Comparison of ENCODE assay signal across 29 cellular contexts in the genomic region with DNA sequence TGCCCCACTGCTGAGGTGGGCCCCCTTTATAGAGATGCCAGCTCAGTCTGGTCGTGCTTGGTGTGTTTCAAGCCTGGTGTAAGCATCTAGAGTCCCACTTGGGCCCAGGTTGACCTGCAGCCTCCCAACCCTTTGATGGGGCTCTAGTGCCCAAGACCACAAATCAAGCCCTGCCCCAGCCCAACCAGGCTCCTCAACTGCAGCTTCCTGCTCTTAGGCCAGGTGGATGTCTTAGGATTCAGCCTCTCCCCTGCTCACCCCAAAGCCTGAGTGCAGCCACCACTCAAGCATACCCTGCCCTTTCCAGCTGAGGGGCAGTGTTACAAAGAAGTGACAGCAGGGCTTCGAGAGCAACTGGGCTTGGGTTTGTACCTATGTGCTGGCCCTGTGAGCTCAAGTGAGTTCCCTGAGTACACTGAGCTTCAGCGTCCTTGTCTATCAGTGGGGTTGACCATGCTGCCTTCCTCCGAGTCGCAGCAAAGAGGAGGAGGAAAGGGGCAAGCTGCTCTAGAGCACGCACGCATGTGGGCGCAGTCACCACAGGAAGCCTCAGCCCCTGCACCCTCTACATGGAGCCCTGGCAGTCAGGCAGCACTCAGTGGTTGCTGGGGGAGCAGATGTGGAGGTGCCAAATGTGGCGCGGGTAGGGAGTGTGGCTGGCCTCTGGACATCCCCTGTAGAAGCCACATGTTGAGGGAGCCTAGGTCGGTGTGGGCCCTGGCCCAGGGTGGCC.
DNase-seq lines count a peak whose midpoint lies in the region; ATAC-seq and TF ChIP-seq lines count a peak whose summit lies in the region.
"Had no signal": no experiment of that assay in that cellular context is flagged by ENCODE, and none has a peak within 500 bp of the region (broad histone marks: within the 10 kb centered on the region; RNA-seq: fewer than 3 reads in every experiment).

No MANE protein-coding gene starts in this region.

- no peak for TF ChIP-seq RAD21 in IMR-90 (IDR thresholded peaks at IDR 0.05; ENCODE audit: low read length)

- no peak for ATAC-seq in IMR-90 (ENCODE audit: low read depth)
- ATAC-seq in HG02763 (IDR thresholded peaks at IDR 0.05; ENCODE audit: unreplicated experiment): no peak
- ATAC-seq in HG02798 (IDR thresholded peaks at IDR 0.05; ENCODE audit: poor library complexity, unreplicated experiment): no peak
- ATAC-seq: activated T-cell treated with anti-CD3 and anti-CD28 coated beads, Interleukin-2, amount 50 U/mL, for 4 hours; T-helper 17 cell had no signal

- TF ChIP-seq CTCF in H9 (conservative IDR thresholded peaks at IDR 0.05): no peak
- no peak for TF ChIP-seq CTCF in IMR-90 (conservative IDR thresholded peaks at IDR 0.05; ENCODE audit: low read depth, low read length)
- TF ChIP-seq CTCF in chondrocyte (IDR thresholded peaks at IDR 0.05): no peak

- H3K56ac ChIP-seq in H9 (ENCODE audit: insufficient read length, low read depth, low read length) (no peak overlapping the region), IMR-90 (ENCODE audit: extremely low read depth, insufficient read depth, low read length) (no peak overlapping the region), mesendoderm (ENCODE audit: low read length) (no peak overlapping the region)

- H3K27me3 ChIP-seq in H9 (ENCODE audit: insufficient read depth, low read length) (no peaks in the 10 kb centered on the region), IMR-90 (ENCODE audit: control insufficient read depth, insufficient read depth, low read length) (no peaks in the 10 kb centered on the region), mesendoderm (ENCODE audit: insufficient read depth, low read length, poor library complexity) (no peaks in the 10 kb centered on the region)
- H3K27me3 ChIP-seq: adrenal gland, heart right ventricle, neutrophil, testis had no signal

- H2BK15ac ChIP-seq in H9 (ENCODE audit: low read depth, low read length) (no peak overlapping the region), IMR-90 (ENCODE audit: low read depth, low read length) (peak overlapping the region; percentile 53; the same call in 1 of the 3 replicates), mesendoderm (replicated peaks; ENCODE audit: low read depth) (no peak overlapping the region)

- H4K5ac ChIP-seq in H9 (ENCODE audit: insufficient read length, low read depth, low read length): no peak overlapping the region
- no peak overlapping the region for H4K5ac ChIP-seq in IMR-90 (ENCODE audit: low read depth, low read length)
- H4K5ac ChIP-seq in mesendoderm (ENCODE audit: low read length): no peak overlapping the region

- H3K4me1 ChIP-seq in H9 (ENCODE audit: insufficient read depth, low read length): peaks cover 9% of the 10 kb centered on the region; the same call in 1 of the 2 replicates
- peaks cover 33% of the 10 kb centered on the region for H3K4me1 ChIP-seq in IMR-90 (ENCODE audit: control insufficient read depth, insufficient read depth, low read length)
- peaks cover 2% of the 10 kb centered on the region for H3K4me1 ChIP-seq in mesendoderm (ENCODE audit: control insufficient read depth, low read depth, low read length)
- H3K4me1 ChIP-seq: prostate gland had no signal

- no peak overlapping the region for H3K18ac ChIP-seq in H9 (ENCODE audit: insufficient read length, low read depth, low read length)
- 0 out of 2 replicates have a peak overlapping the region, but pooled peaks have one; percentile 7 for H3K18ac ChIP-seq in IMR-90 (ENCODE audit: low read depth, low read length)
- no peak overlapping the region for H3K18ac ChIP-seq in mesendoderm (ENCODE audit: low read length)

- no peak overlapping the region for H3K27ac ChIP-seq in H9 (ENCODE audit: insufficient read length, low read depth, low read length)
- H3K27ac ChIP-seq in IMR-90 (ENCODE audit: insufficient read depth, low read length): peak overlapping the region; percentile 28; the same call in 1 of the 2 replicates
- H3K27ac ChIP-seq in mesendoderm (ENCODE audit: low read depth, low read length): no peak overlapping the region
- H3K27ac ChIP-seq: adrenal gland, C4-2B, heart right ventricle, neutrophil, prostate gland, SK-N-MC, testis had no signal

- H2AK5ac ChIP-seq in H9 (ENCODE audit: insufficient read length, low read length): no peak overlapping the region
- peak overlapping the region; percentile 88 for H2AK5ac ChIP-seq in IMR-90 (ENCODE audit: low read depth, low read length)
- no peak overlapping the region for H2AK5ac ChIP-seq in mesendoderm (ENCODE audit: low read length)

- H3K4me3 Mint-ChIP-seq in H9 (peak overlapping the region in 1 of 2 experiments; percentile 20; a peak in 1 of 5 replicates), chondrocyte (ENCODE audit: unreplicated experiment) (no peak overlapping the region)
- H3K4me3 Mint-ChIP-seq: activated T-cell treated with anti-CD3 and anti-CD28 coated beads, Interleukin-2, amount 50 U/mL, for 4 hours; brain; T-helper 17 cell had no signal

- H3K36me3 ChIP-seq in IMR-90 (ENCODE audit: control insufficient read depth, insufficient read depth, low read length) (no peaks in the 10 kb centered on the region), mesendoderm (ENCODE audit: control insufficient read depth, insufficient read depth, low read length) (no peaks in the 10 kb centered on the region)
- H3K36me3 ChIP-seq: adrenal gland, prostate gland had no signal

- H2BK5ac ChIP-seq in H9 (ENCODE audit: insufficient read length, low read length) (no peak overlapping the region), IMR-90 (ENCODE audit: low read depth, low read length, poor library complexity, severe bottlenecking) (peak overlapping the region; percentile 58), mesendoderm (ENCODE audit: low read length) (peak overlapping the region; percentile 6)

- CTCF ChIA-PET in IMR-90 (lab: Yijun Ruan, JAX): interaction anchor here (1.5 kb wide), 1 partner anchor 105 kb away, joined by 3 read pairs; no protein-coding TSS in a partner anchor

- H4K91ac ChIP-seq in H9 (ENCODE audit: insufficient read length, low read depth, low read length) (no peak overlapping the region), IMR-90 (ENCODE audit: insufficient read depth, low read depth, low read length) (peak overlapping the region; percentile 47)

- H3K4me3 ChIP-seq in IMR-90 (ENCODE audit: insufficient read depth, low read depth, low read length) (no peak overlapping the region), mesendoderm (ENCODE audit: low read length) (no peak overlapping the region)
- H3K4me3 ChIP-seq: adrenal gland, heart right ventricle, prostate gland, SK-N-MC, testis had no signal

- POLR2A ChIA-PET in IMR-90 (lab: Charles Lee; ENCODE audit: unreplicated experiment): no interaction called here

- H3K79me1 ChIP-seq in H9 (ENCODE audit: insufficient read depth, low read depth, low read length, poor library complexity, severe bottlenecking) (no peaks in the 10 kb centered on the region), IMR-90 (ENCODE audit: low read depth in 1 of 2, low read length in 2 of 2) (peaks cover 2 to 27% of the 10 kb centered on the region in 2 experiments; a peak in 1 of 4 replicates), mesendoderm (ENCODE audit: low read length) (no peaks in the 10 kb centered on the region)

- H3K27ac Mint-ChIP-seq in H9 (no peak overlapping the region; a peak in 1 of 7 replicates), chondrocyte (ENCODE audit: unreplicated experiment) (no peak overlapping the region)
- H3K27ac Mint-ChIP-seq: brain, T-helper 17 cell had no signal

- H2AK9ac ChIP-seq in IMR-90 (replicated peaks; ENCODE audit: low read depth, low read length, poor library complexity): peak overlapping the region; percentile 17

- H2BK20ac ChIP-seq in H9 (ENCODE audit: low read depth, low read length, poor library complexity, severe bottlenecking) (no peak overlapping the region), IMR-90 (ENCODE audit: low read depth, low read length) (peak overlapping the region; percentile 90)

- H4K8ac ChIP-seq in H9 (replicated peaks; ENCODE audit: insufficient read length, low read depth, low read length): no peak overlapping the region
- peak overlapping the region in 1 of 2 experiments; percentile 26; a peak in 2 of 4 replicates for H4K8ac ChIP-seq in IMR-90 (ENCODE audit: low read depth in 2 of 2, low read length in 2 of 2)
- no peak overlapping the region for H4K8ac ChIP-seq in mesendoderm (ENCODE audit: low read depth, low read length)

- no peak overlapping the region for H3K23ac ChIP-seq in H9 (ENCODE audit: insufficient read length, low read depth, low read length)
- H3K23ac ChIP-seq in IMR-90 (ENCODE audit: low read depth, low read length): peak overlapping the region; percentile 28; the same call in 1 of the 2 replicates
- H3K23ac ChIP-seq in mesendoderm (ENCODE audit: low read length): no peak overlapping the region

- dilution Hi-C loops in IMR-90 (cut with HindIII; ENCODE audit: low sequenced_read_pairs, unreplicated experiment): no loop called here

- DNase-seq in H9 (peak; percentile 17), IMR-90 (no peak), chondrocyte (ENCODE audit: low spot score) (peak; percentile 79), mesendoderm (no peak), NCI-H1930 (lab: John Stamatoyannopoulos, UW) (no peak), NOMO-1 treated with DMSO at 0.1 percent for 48 hours (lab: John Stamatoyannopoulos, UW; ENCODE audit: unreplicated experiment) (no peak)
- DNase-seq: activated CD4-positive, alpha-beta T cell treated with anti-CD3 and anti-CD28 coated beads for 1 hour; activated gamma-delta T cell treated with Interleukin-2 at 50 U/mL for 16 hours; activated T-cell treated with anti-CD3 and anti-CD28 coated beads, Interleukin-2, amount 50 U/mL, for 4 hours; adrenal gland; cerebellar nuclear complex; DND-41; effector CD4-positive, alpha-beta T cell; NCI-H1105; NCI-H187 treated with DMSO at 0.1 percent for 48 hours; NCI-H526; RPMI8226; stimulated activated CD4-positive, alpha-beta T cell treated with anti-CD3 and anti-CD28 coated beads, Interleukin-15, amount 100 ng/mL, for 24 hours; stimulated activated naive CD4-positive, alpha-beta T cell; T-helper 17 cell; testis had no signal

- H3K4me1 Mint-ChIP-seq in H9 (peaks cover 45 to 46% of the 10 kb centered on the region in 2 experiments), chondrocyte (ENCODE audit: low read depth) (peaks cover 32% of the 10 kb centered on the region)

- WGBS in H9 (ENCODE audit: extremely low coverage, insufficient read length, low lambda C conversion rate): no CpG with 5 or more reads among the region's 11 CpGs
- no CpG with 5 or more reads among the region's 11 CpGs for WGBS in IMR-90 (ENCODE audit: extremely low coverage in 2 of 2, insufficient read length in 1 of 2), 2 experiments
- no CpG with 5 or more reads among the region's 11 CpGs for WGBS in mesendoderm (ENCODE audit: extremely low coverage, insufficient coverage, low lambda C conversion rate)

- no peaks in the 10 kb centered on the region for H3K23me2 ChIP-seq in H9 (ENCODE audit: insufficient read length, low read depth, low read length, poor library complexity, severe bottlenecking)

- H4K20me1 ChIP-seq in H9 (ENCODE audit: control insufficient read depth, insufficient read depth, insufficient read length): no peaks in the 10 kb centered on the region
- peaks cover 6% of the 10 kb centered on the region; the same call in 1 of the 2 replicates for H4K20me1 ChIP-seq in IMR-90 (ENCODE audit: insufficient read depth, low read length)

- no peaks in the 10 kb centered on the region for H3K9me3 Mint-ChIP-seq in H9
- H3K9me3 Mint-ChIP-seq in chondrocyte (ENCODE audit: low read depth): no peaks in the 10 kb centered on the region
- H3K9me3 Mint-ChIP-seq: activated T-cell treated with anti-CD3 and anti-CD28 coated beads, Interleukin-2, amount 50 U/mL, for 4 hours; brain had no signal

- H2BK120ac ChIP-seq in H9 (ENCODE audit: low read depth, low read length, poor library complexity, severe bottlenecking): no peak overlapping the region
- H2BK120ac ChIP-seq in IMR-90 (ENCODE audit: low read depth, low read length): peak overlapping the region; percentile 81
- H2BK120ac ChIP-seq in mesendoderm (ENCODE audit: low read depth, low read length): no peak overlapping the region

- intact Hi-C loops in IMR-90 (cut with micrococcal nuclease): no loop called here

- H3K9ac ChIP-seq in H9 (ENCODE audit: extremely low read depth, insufficient read length, low read length) (no peak overlapping the region), IMR-90 (ENCODE audit: low read depth, low read length) (no peak overlapping the region), mesendoderm (ENCODE audit: low read length) (no peak overlapping the region)

- in situ Hi-C loops in IMR-90 (cut with MboI; ENCODE audit: low sequenced_read_pairs): no loop called here

- peaks cover 31% of the 10 kb centered on the region for H3K9me1 ChIP-seq in IMR-90 (ENCODE audit: insufficient read depth, low read length)

- no peak for TF ChIP-seq POLR2A in IMR-90 (IDR thresholded peaks at IDR 0.05; ENCODE audit: low read depth, low read length)

- H3K36me3 Mint-ChIP-seq in H9 (ENCODE audit: insufficient read depth in 1 of 3, low read depth in 3 of 3) (no peaks in the 10 kb centered on the region; a peak in 1 of 7 replicates), chondrocyte (ENCODE audit: low read depth) (peaks cover 5% of the 10 kb centered on the region)

- H3K4ac ChIP-seq in H9 (ENCODE audit: low read depth, low read length) (no peak overlapping the region), IMR-90 (ENCODE audit: low read depth, low read length) (peak overlapping the region; percentile 86), mesendoderm (ENCODE audit: low read depth, low read length) (no peak overlapping the region)

- H2AFZ ChIP-seq in H9 (ENCODE audit: low read length) (no peak overlapping the region), IMR-90 (replicated peaks; ENCODE audit: low read length, poor library complexity) (peak overlapping the region; percentile 15)

- no peak overlapping the region for H2BK12ac ChIP-seq in H9 (ENCODE audit: insufficient read length, low read depth, low read length)

- no TSS peak for BruUV-seq in IMR-90 (replicated peaks; lab: Mats Ljungman, UMichigan)

- no peak overlapping the region for H3K14ac ChIP-seq in H9 (ENCODE audit: insufficient read depth, low read length)
- peak overlapping the region; percentile 63 for H3K14ac ChIP-seq in IMR-90 (replicated peaks; ENCODE audit: low read depth, low read length)

- H3K9me3 ChIP-seq in H9 (ENCODE audit: control insufficient read depth, low read depth, low read length) (no peaks in the 10 kb centered on the region), IMR-90 (ENCODE audit: control insufficient read depth, insufficient read depth, low read length) (no peaks in the 10 kb centered on the region)
- H3K9me3 ChIP-seq: adrenal gland, heart right ventricle, neutrophil, prostate gland, testis had no signal

- H3K79me2 ChIP-seq in H9 (ENCODE audit: insufficient read depth, low read length): no peaks in the 10 kb centered on the region
- no peaks in the 10 kb centered on the region for H3K79me2 ChIP-seq in mesendoderm (ENCODE audit: control insufficient read depth, insufficient read depth, low read length)

- H3K27me3 Mint-ChIP-seq in H9 (ENCODE audit: low read depth): peaks cover 20% of the 10 kb centered on the region
- no peaks in the 10 kb centered on the region for H3K27me3 Mint-ChIP-seq in chondrocyte (ENCODE audit: low read depth)
- H3K27me3 Mint-ChIP-seq: brain, T-helper 17 cell had no signal

- H3T11ph ChIP-seq in H9 (ENCODE audit: low read length): no peak overlapping the region

- H3K4me2 ChIP-seq in H9 (ENCODE audit: insufficient read depth, insufficient read length, low read length): no peak overlapping the region
- no peak overlapping the region for H3K4me2 ChIP-seq in IMR-90 (ENCODE audit: low read depth, low read length)
- no peak overlapping the region for H3K4me2 ChIP-seq in mesendoderm (ENCODE audit: low read length)

Comparison
In these comparisons a context has a peak if more than half of its experiments do, and no peak if none do; other contexts are left out.
1. DNase-seq: peak in H9 (single experiment) and chondrocyte (single experiment); none in IMR-90 (single experiment), mesendoderm (single experiment), NCI-H1930 (0 of 2) and NOMO-1 treated with DMSO at 0.1 percent for 48 hours (single experiment).